ENCODE assay signal across 16 cellular contexts in genomic region chr10:75984067-75984466, GRCh38.
DNase-seq lines count a peak whose midpoint lies in the region; ATAC-seq and TF ChIP-seq lines count a peak whose summit lies in the region.
"Had no signal": no experiment of that assay in that cellular context is flagged by ENCODE, and none has a peak within 500 bp of the region (broad histone marks: within the 10 kb centered on the region; RNA-seq: fewer than 3 reads in every experiment).

No MANE protein-coding gene starts in this region.

- H3K27ac ChIP-seq in H9 (ENCODE audit: insufficient read length, low read depth, low read length) (no peak overlapping the region), WERI-Rb-1 (no peak overlapping the region)
- H3K27ac ChIP-seq: GM23248 had no signal

- no peaks in the 10 kb centered on the region for H3K79me1 ChIP-seq in H9 (ENCODE audit: insufficient read depth, low read depth, low read length, poor library complexity, severe bottlenecking)

- no peak overlapping the region for H2BK20ac ChIP-seq in H9 (ENCODE audit: low read depth, low read length, poor library complexity, severe bottlenecking)

- H3K79me2 ChIP-seq in H9 (ENCODE audit: insufficient read depth, low read length): no peaks in the 10 kb centered on the region

- H3K27me3 ChIP-seq in H9 (ENCODE audit: insufficient read depth, low read length) (no peaks in the 10 kb centered on the region), WERI-Rb-1 (ENCODE audit: insufficient read depth, low read depth, severe bottlenecking) (no peaks in the 10 kb centered on the region)

- H3K36me3 ChIP-seq in WERI-Rb-1: no peaks in the 10 kb centered on the region
- H3K36me3 ChIP-seq: HAP-1 had no signal

- TF ChIP-seq CTCF in H9 (conservative IDR thresholded peaks at IDR 0.05) (no peak), WERI-Rb-1 (IDR thresholded peaks at IDR 0.05; ENCODE audit: low read depth, low read length) (no peak)

- no peak overlapping the region for H3K4ac ChIP-seq in H9 (ENCODE audit: low read depth, low read length)

- H4K91ac ChIP-seq in H9 (ENCODE audit: insufficient read length, low read depth, low read length): no peak overlapping the region

- peaks cover 0 to 2% (median 0%) of the 10 kb centered on the region in 3 experiments; a peak in 2 of 7 replicates for H3K36me3 Mint-ChIP-seq in H9 (ENCODE audit: insufficient read depth in 1 of 3, low read depth in 3 of 3)
- H3K36me3 Mint-ChIP-seq: CD4-positive, alpha-beta memory T cell had no signal

- no peak overlapping the region for H3T11ph ChIP-seq in H9 (ENCODE audit: low read length)

- WGBS in H9 (ENCODE audit: extremely low coverage, insufficient read length, low lambda C conversion rate): no CpG with 5 or more reads among the region's 7 CpGs

- no peak overlapping the region for H2AFZ ChIP-seq in H9 (ENCODE audit: low read length)
- H2AFZ ChIP-seq: GM23248 had no signal

- no peak overlapping the region for H2BK15ac ChIP-seq in H9 (ENCODE audit: low read depth, low read length)

- H4K8ac ChIP-seq in H9 (replicated peaks; ENCODE audit: insufficient read length, low read depth, low read length): no peak overlapping the region

- H3K4me3 ChIP-seq in WERI-Rb-1 (ENCODE audit: low read depth, low read length): no peak overlapping the region
- H3K4me3 ChIP-seq: GM12878, GM23248, HAP-1 had no signal

- H3K56ac ChIP-seq in H9 (ENCODE audit: insufficient read length, low read depth, low read length): no peak overlapping the region

- no peak overlapping the region for H2BK120ac ChIP-seq in H9 (ENCODE audit: low read depth, low read length, poor library complexity, severe bottlenecking)

- no peak overlapping the region for H3K23ac ChIP-seq in H9 (ENCODE audit: insufficient read length, low read depth, low read length)

- H2BK12ac ChIP-seq in H9 (ENCODE audit: insufficient read length, low read depth, low read length): no peak overlapping the region

- H3K27ac Mint-ChIP-seq in H9: no peak overlapping the region
- H3K27ac Mint-ChIP-seq: CD4-positive, alpha-beta memory T cell had no signal

- DNase-seq in H9: no peak
- peak; percentile 73 for DNase-seq in WERI-Rb-1
- DNase-seq in left kidney (ENCODE audit: low read depth, low spot score): peak; percentile 68
- DNase-seq in DMS79 (lab: John Stamatoyannopoulos, UW): no peak
- DNase-seq in HPDE6-E6E7 (ENCODE audit: extremely low spot score): no peak
- DNase-seq: C1 segment of cervical spinal cord; Calu3; CD4-positive, alpha-beta memory T cell; COR-L47; DMS53; DND-41; GDM1; GM23248 had no signal

- H3K9me3 ChIP-seq in H9 (ENCODE audit: control insufficient read depth, low read depth, low read length): no peaks in the 10 kb centered on the region
- no peaks in the 10 kb centered on the region for H3K9me3 ChIP-seq in WERI-Rb-1 (ENCODE audit: severe bottlenecking)
- H3K9me3 ChIP-seq: HAP-1 had no signal

- H3K4me3 Mint-ChIP-seq in H9: no peak overlapping the region
- H3K4me3 Mint-ChIP-seq: CD4-positive, alpha-beta memory T cell had no signal

- no peaks in the 10 kb centered on the region for H3K9me3 Mint-ChIP-seq in H9

- no peaks in the 10 kb centered on the region for H3K4me1 ChIP-seq in H9 (ENCODE audit: insufficient read depth, low read length)
- H3K4me1 ChIP-seq: HAP-1 had no signal

- H3K4me1 Mint-ChIP-seq in H9: peaks cover 12 to 13% of the 10 kb centered on the region in 2 experiments; a peak in 3 of 4 replicates
- H3K4me1 Mint-ChIP-seq: CD4-positive, alpha-beta memory T cell had no signal

- no peak overlapping the region for H2AK5ac ChIP-seq in H9 (ENCODE audit: insufficient read length, low read length)

- no peaks in the 10 kb centered on the region for H4K20me1 ChIP-seq in H9 (ENCODE audit: control insufficient read depth, insufficient read depth, insufficient read length)

- H3K23me2 ChIP-seq in H9 (ENCODE audit: insufficient read length, low read depth, low read length, poor library complexity, severe bottlenecking): no peaks in the 10 kb centered on the region

- no peak overlapping the region for H3K9ac ChIP-seq in H9 (ENCODE audit: extremely low read depth, insufficient read length, low read length)
- H3K9ac ChIP-seq: GM23248 had no signal

- no peak overlapping the region for H4K5ac ChIP-seq in H9 (ENCODE audit: insufficient read length, low read depth, low read length)

- no peak overlapping the region for H2BK5ac ChIP-seq in H9 (ENCODE audit: insufficient read length, low read length)

- H3K14ac ChIP-seq in H9 (ENCODE audit: insufficient read depth, low read length): peak overlapping the region; percentile 54; the same call in 1 of the 2 replicates

- H3K27me3 Mint-ChIP-seq in H9 (ENCODE audit: low read depth): no peaks in the 10 kb centered on the region; the same call in 1 of the 2 replicates

- H3K18ac ChIP-seq in H9 (ENCODE audit: insufficient read length, low read depth, low read length): peak overlapping the region; percentile 11

- no peak overlapping the region for H3K4me2 ChIP-seq in H9 (ENCODE audit: insufficient read depth, insufficient read length, low read length)

- ATAC-seq in HG03175 (IDR thresholded peaks at IDR 0.05; ENCODE audit: unreplicated experiment): no peak
- ATAC-seq: GM12878 had no signal

Comparison
In these comparisons a context has a peak if more than half of its experiments do, and no peak if none do; other contexts are left out.
1. DNase-seq: peak in WERI-Rb-1 (single experiment) and left kidney (single experiment); none in H9 (single experiment), DMS79 (single experiment) and HPDE6-E6E7 (single experiment).